10 cellular contexts compared by ENCODE assay signal in genomic region chr12:69553626-69554248, GRCh38. TPM values are rescaled to one million over a fixed set of nuclear protein-coding genes. Genes with fewer than 3 reads are reported as not detected.
DNase-seq lines count a peak whose midpoint lies in the region; ATAC-seq lines count a peak whose summit lies in the region.
"Had no signal": no experiment of that assay in that cellular context is flagged by ENCODE, and none has a peak within 500 bp of the region (broad histone marks: within the 10 kb centered on the region; RNA-seq: fewer than 3 reads in every experiment).

No MANE protein-coding gene starts in this region.

- DNase-seq in A172 (ENCODE audit: low spot score): peak; percentile 48
- peak; percentile 18 for DNase-seq in HuH-7.5 (ENCODE audit: low spot score)
- DNase-seq in SK-N-MC (ENCODE audit: low read depth, low spot score): peak; percentile 86
- peak; percentile 38 for DNase-seq in glomerular visceral epithelial cell (ENCODE audit: extremely low spot score)
- DNase-seq in germinal center (ENCODE audit: low spot score): no peak
- DNase-seq in T-cell: no peak
- DNase-seq in stimulated activated CD4-positive, alpha-beta T cell treated with anti-CD3 and anti-CD28 coated beads, Interleukin-1b, Interleukin-23, amount 100 ng/mL, for 48 hours: no peak

- H3K36me3 Mint-ChIP-seq in T-cell: peaks cover 12% of the 10 kb centered on the region

- H3K9me3 ChIP-seq in SK-N-MC (ENCODE audit: low read depth, low read length): no peaks in the 10 kb centered on the region

- H3K36me3 ChIP-seq in SK-N-MC (ENCODE audit: insufficient read depth, low read length): no peaks in the 10 kb centered on the region

- POLR2A ChIA-PET in T-cell (lab: Charles Lee): interaction anchor here (0.7 kb wide), 2 partner anchors 18 to 1600 kb away, joined by 3 to 5 read pairs; no protein-coding TSS in a partner anchor

- H3K27ac ChIP-seq in SK-N-MC: peak overlapping the region; percentile 45; the same call in 1 of the 2 replicates

- ATAC-seq in HG03045 (IDR thresholded peaks at IDR 0.05; ENCODE audit: unreplicated experiment) (no peak), T-cell (replicated peaks in 1 of 4) (no peak)

- CTCF ChIA-PET in T-cell (lab: Charles Lee): interaction anchor here in 1 of 2 donors (0.9 kb wide), 1 partner anchor 12 kb away, joined by 3 read pairs; no protein-coding TSS in a partner anchor

- H3K27me3 Mint-ChIP-seq in T-cell: no peaks in the 10 kb centered on the region
- H3K27me3 Mint-ChIP-seq: stimulated activated naive CD8-positive, alpha-beta T cell treated with anti-CD3 and anti-CD28 coated beads, Interleukin-15, Interleukin-2, amounts not matched to agents 100 ng/mL and 50 ng/mL, for 24 hours had no signal

- peaks cover 0 to 1% (median 0%) of the 10 kb centered on the region in 3 donors for H3K4me1 Mint-ChIP-seq in T-cell

- no peak overlapping the region for H3K9ac ChIP-seq in SK-N-MC (ENCODE audit: insufficient read length)

- no peaks in the 10 kb centered on the region for H3K9me3 Mint-ChIP-seq in T-cell
- H3K9me3 Mint-ChIP-seq: stimulated activated naive CD8-positive, alpha-beta T cell treated with anti-CD3 and anti-CD28 coated beads, Interleukin-15, Interleukin-2, amounts not matched to agents 100 ng/mL and 50 ng/mL, for 24 hours had no signal

- H3K27ac Mint-ChIP-seq in T-cell: no peak overlapping the region
- H3K27ac Mint-ChIP-seq: stimulated activated naive CD8-positive, alpha-beta T cell treated with anti-CD3 and anti-CD28 coated beads, Interleukin-15, Interleukin-2, amounts not matched to agents 100 ng/mL and 50 ng/mL, for 24 hours had no signal

- H3K4me3 ChIP-seq in SK-N-MC: no peak overlapping the region; the same call in 1 of the 2 replicates

- H3K4me3 Mint-ChIP-seq in T-cell: no peak overlapping the region
- H3K4me3 Mint-ChIP-seq: stimulated activated naive CD8-positive, alpha-beta T cell treated with anti-CD3 and anti-CD28 coated beads, Interleukin-15, Interleukin-2, amounts not matched to agents 100 ng/mL and 50 ng/mL, for 24 hours had no signal

RNA-seq across cellular contexts. Expression of gene CCT2, which starts 31.5 kb away (rescaled TPM):
- total RNA-seq in A172 (2014; rRNA removed; shearing (Covaris generic)): 417 and 440 TPM in 2 replicates
- 100 to 1,000 TPM; 108 to 183 (median 111) TPM for total RNA-seq in T-cell

RNA-seq across cellular contexts. Expression of gene LRRC10, which starts 57.0 kb away (rescaled TPM):
- total RNA-seq in A172 (2014; rRNA removed; shearing (Covaris generic)): not detected in 2 replicates
- not detected for total RNA-seq in T-cell
- total RNA-seq: mononuclear cell had no signal

Comparison
In these comparisons a context has a peak if more than half of its experiments do, and no peak if none do; other contexts are left out.
1. DNase-seq: peak in A172 (single experiment), HuH-7.5 (single experiment), SK-N-MC (single experiment) and glomerular visceral epithelial cell (single experiment); none in germinal center (single experiment), T-cell (0 of 34) and stimulated activated CD4-positive, alpha-beta T cell treated with anti-CD3 and anti-CD28 coated beads, Interleukin-1b, Interleukin-23, amount 100 ng/mL, for 48 hours (single experiment).